In the genomic region with DNA sequence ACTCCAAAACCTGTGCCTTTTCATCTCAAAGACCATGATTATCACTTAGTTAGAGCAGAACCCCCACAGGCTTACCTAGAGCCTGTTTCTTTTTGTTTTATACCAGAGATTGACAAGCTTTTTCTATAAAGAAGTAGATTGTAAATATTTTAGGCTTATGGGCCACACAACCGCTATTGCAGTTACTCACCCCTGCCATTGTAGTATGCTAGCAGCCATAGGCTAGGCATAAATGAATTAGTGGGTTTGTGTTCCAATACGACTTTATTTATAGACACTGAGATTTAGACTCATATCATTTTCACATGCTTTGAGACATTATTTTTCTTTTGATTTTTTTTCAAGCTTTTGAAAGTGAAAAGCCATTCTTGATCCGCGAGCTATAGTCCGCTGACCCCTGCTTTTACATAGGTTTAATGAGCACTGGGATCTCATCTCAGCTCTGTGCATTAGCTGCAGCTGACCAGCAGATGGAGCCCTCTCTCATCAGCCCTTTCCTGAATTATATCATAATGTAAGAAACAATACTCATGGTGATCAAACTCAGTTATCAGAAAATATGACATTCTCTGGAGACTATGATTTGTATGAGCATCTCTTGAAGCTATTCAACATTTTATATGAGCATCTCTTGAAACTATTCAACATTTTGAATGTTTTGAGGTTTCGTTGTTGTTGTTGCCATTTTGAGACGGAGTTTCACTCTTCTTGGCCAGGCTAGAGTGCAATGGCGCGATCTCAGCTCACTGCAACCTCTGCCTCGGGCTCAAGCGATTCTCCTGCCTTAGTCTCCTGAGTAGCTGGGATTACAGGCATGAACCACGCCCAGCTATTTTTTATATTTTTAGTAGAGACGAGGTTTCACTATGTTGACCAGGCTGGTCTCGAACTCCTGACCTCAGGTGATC, we compare ENCODE assay signal across 8 cellular contexts.
DNase-seq lines count a peak whose midpoint lies in the region; ATAC-seq, FAIRE-seq and TF ChIP-seq lines count a peak whose summit lies in the region.

No MANE protein-coding gene starts in this region.

- TF ChIP-seq EP300 in A549 (IDR thresholded peaks at IDR 0.05): no peak
- TF ChIP-seq EP300 in gastroesophageal sphincter (IDR thresholded peaks at IDR 0.05): no peak

- TF ChIP-seq POLR2A in A549 (IDR thresholded peaks at IDR 0.05; ENCODE audit: low read length): no peak
- no peak for TF ChIP-seq POLR2A in gastroesophageal sphincter (IDR thresholded peaks at IDR 0.05)

- H3K4me3 ChIP-seq in A549: no peak overlapping the region
- H3K4me3 ChIP-seq in gastroesophageal sphincter: no peak overlapping the region
- H3K4me3 ChIP-seq in psoas muscle: no peak overlapping the region

- H3K27me3 ChIP-seq in gastroesophageal sphincter (no peaks in the 10 kb centered on the region), psoas muscle (ENCODE audit: insufficient read depth in 3 of 3, low read length in 2 of 3) (no peaks in the 10 kb centered on the region)

- H3K4me3 Mint-ChIP-seq in activated T-cell treated with anti-CD3 and anti-CD28 coated beads, Interleukin-2, amount 50 U/mL, for 4 hours: no peak overlapping the region

- H3K9me3 Mint-ChIP-seq in activated T-cell treated with anti-CD3 and anti-CD28 coated beads, Interleukin-2, amount 50 U/mL, for 4 hours: no peaks in the 10 kb centered on the region

- peak; percentile 84 to 85; a peak in 5 of 6 replicates for ATAC-seq in A549
- ATAC-seq in HG02981 (IDR thresholded peaks at IDR 0.05; ENCODE audit: unreplicated experiment): peak; percentile 78
- ATAC-seq in activated T-cell treated with anti-CD3 and anti-CD28 coated beads, Interleukin-2, amount 50 U/mL, for 4 hours: no peak
- no peak for ATAC-seq in gastroesophageal sphincter
- ATAC-seq in psoas muscle: peak; percentile 49 to 86 (median 72)

- TF ChIP-seq RAD21 in A549 (conservative IDR thresholded peaks at IDR 0.05 in 1 of 2, IDR thresholded peaks at IDR 0.05 in 1 of 2): peak; percentile 28 to 39; a peak in 4 of 5 replicates

- FAIRE-seq in A549 (lab: Jason Lieb, UNC): no peak

- H3K4me1 ChIP-seq in A549 (no peaks in the 10 kb centered on the region), gastroesophageal sphincter (peaks cover 0 to 6% (median 0%) of the 10 kb centered on the region in 3 donors), psoas muscle (no peaks in the 10 kb centered on the region)

- TF ChIP-seq CTCF in A549 (IDR thresholded peaks at IDR 0.05) (peak; percentile 74), GM10248 (IDR thresholded peaks at IDR 0.05; ENCODE audit: control extremely low read depth, extremely low read depth, low read depth, missing control alignments) (peak; percentile 92), gastroesophageal sphincter (IDR thresholded peaks at IDR 0.05) (peak; percentile 61 to 81 (median 72)), psoas muscle (IDR thresholded peaks at IDR 0.05) (peak; percentile 92)

- no peak overlapping the region for H3K4me2 ChIP-seq in A549

- CTCF ChIA-PET in A549 (lab: Yijun Ruan, JAX) (interaction anchor here (0.6 to 2.4 kb wide), 17 partner anchors 9 to 199 kb away, joined by 3 to 15 read pairs (median 7); no protein-coding TSS in a partner anchor), GM10248 (lab: Yijun Ruan, JAX) (interaction anchor here (0.7 to 4.4 kb wide), 32 partner anchors 10 to 181 kb away, joined by 3 to 80 read pairs (median 4); no protein-coding TSS in a partner anchor)

- H3K36me3 ChIP-seq in gastroesophageal sphincter: peaks cover 0 to 42% of the 10 kb centered on the region in 2 donors
- peaks cover 0 to 39% of the 10 kb centered on the region in 2 donors for H3K36me3 ChIP-seq in psoas muscle (ENCODE audit: insufficient read depth in 1 of 2, low read depth in 1 of 2)

- WGBS in A549 (ENCODE audit: missing lambda C conversion rate): 59% methylated on average over 14 of the region's 14 CpGs
- WGBS in gastroesophageal sphincter (ENCODE audit: low coverage in 1 of 2), 2 donors: 63 to 65% methylated on average over 9 to 13 of the region's 14 CpGs
- WGBS in psoas muscle, 3 donors: 72 to 78% (median 72%) methylated on average over 14 of the region's 14 CpGs

- POLR2A ChIA-PET in A549 (lab: Yijun Ruan, JAX): no interaction called here
- POLR2A ChIA-PET in GM10248 (lab: Yijun Ruan, JAX): no interaction called here

- DNase-seq in A549 (ENCODE audit: low read depth in 1 of 2, low spot score in 1 of 2): peak; percentile 18 to 29
- DNase-seq in GM10248 (ENCODE audit: extremely low spot score): peak; percentile 49
- DNase-seq in NOMO-1 treated with DMSO at 0.1 percent for 48 hours (lab: John Stamatoyannopoulos, UW; ENCODE audit: unreplicated experiment): peak; percentile 45
- peak; percentile 18 for DNase-seq in activated T-cell treated with anti-CD3 and anti-CD28 coated beads, Interleukin-2, amount 50 U/mL, for 4 hours
- no peak for DNase-seq in psoas muscle
- no peak for DNase-seq in mesenteric fat pad (ENCODE audit: low spot score)

- peaks cover 6% of the 10 kb centered on the region for H3K36me3 Mint-ChIP-seq in activated T-cell treated with anti-CD3 and anti-CD28 coated beads, Interleukin-2, amount 50 U/mL, for 4 hours (ENCODE audit: insufficient read depth)

- intact Hi-C loops in psoas muscle (cut with DNase I): loop anchor here in 1 of 2 donors (5.0 kb wide), 1 partner anchor 50 kb away; no protein-coding TSS in a partner anchor

- no peak overlapping the region for H3K27ac ChIP-seq in A549
- no peak overlapping the region for H3K27ac ChIP-seq in gastroesophageal sphincter
- H3K27ac ChIP-seq in psoas muscle: no peak overlapping the region

- H3K27me3 Mint-ChIP-seq in activated T-cell treated with anti-CD3 and anti-CD28 coated beads, Interleukin-2, amount 50 U/mL, for 4 hours (ENCODE audit: low read depth): no peaks in the 10 kb centered on the region

- H3K4me1 Mint-ChIP-seq in activated T-cell treated with anti-CD3 and anti-CD28 coated beads, Interleukin-2, amount 50 U/mL, for 4 hours (ENCODE audit: low read depth): no peaks in the 10 kb centered on the region

- H3K9me3 ChIP-seq in A549: no peaks in the 10 kb centered on the region
- no peaks in the 10 kb centered on the region for H3K9me3 ChIP-seq in gastroesophageal sphincter
- H3K9me3 ChIP-seq in psoas muscle: no peaks in the 10 kb centered on the region

TF ChIP-seq in A549, 52 proteins besides CTCF, POLR2A, EP300 and RAD21:
- no peak for TF ChIP-seq EHF (CRISPR knock-in tag; IDR thresholded peaks at IDR 0.05)
- peak; percentile 52 for TF ChIP-seq SMC3 (IDR thresholded peaks at IDR 0.05)

Comparison
In these comparisons a context has a peak if more than half of its experiments do, and no peak if none do; other contexts are left out.
1. ATAC-seq: peak in A549 (2 of 2), HG02981 (single experiment) and psoas muscle (4 of 4); none in activated T-cell treated with anti-CD3 and anti-CD28 coated beads, Interleukin-2, amount 50 U/mL, for 4 hours (0 of 2) and gastroesophageal sphincter (single experiment).
2. DNase-seq: peak in A549 (2 of 2), GM10248 (single experiment), NOMO-1 treated with DMSO at 0.1 percent for 48 hours (single experiment) and activated T-cell treated with anti-CD3 and anti-CD28 coated beads, Interleukin-2, amount 50 U/mL, for 4 hours (single experiment); none in psoas muscle (0 of 2) and mesenteric fat pad (single experiment).
3. Peak in every context shown above with its lines, with median percentiles within 50 percentile points of each other: CTCF ChIP-seq.